In genomic region chr3:59692117-59692516, GRCh38 we compare ENCODE assay signal across 27 cellular contexts.
"Had no signal": no experiment of that assay in that cellular context is flagged by ENCODE, and none has a peak within 500 bp of the region (broad histone marks: within the 10 kb centered on the region; RNA-seq: fewer than 3 reads in every experiment).

No MANE protein-coding gene starts in this region.

- H3K27ac ChIP-seq: ascending aorta, body of pancreas, KMS-11, SJSA1, VCaP had no signal

- H3K4me1 ChIP-seq: ascending aorta, body of pancreas, SJSA1 had no signal

- H3K4me3 ChIP-seq: ascending aorta, body of pancreas, MG63, SJSA1 had no signal

- H3K27me3 Mint-ChIP-seq: activated CD4-positive, alpha-beta memory T cell treated with anti-CD3 and anti-CD28 coated beads, Interleukin-2, amount 10 ng/mL, durations not matched to agents 7 days and 5 days; activated CD4-positive, alpha-beta T cell treated with anti-CD3 and anti-CD28 coated beads for 36 hours; activated naive CD8-positive, alpha-beta T cell treated with anti-CD3 and anti-CD28 coated beads, Interleukin-2, amount 50 U/mL, for 24 hours had no signal

- H3K9me3 Mint-ChIP-seq: activated CD4-positive, alpha-beta memory T cell treated with anti-CD3 and anti-CD28 coated beads, Interleukin-2, amount 10 ng/mL, durations not matched to agents 7 days and 5 days; activated naive CD8-positive, alpha-beta T cell treated with anti-CD3 and anti-CD28 coated beads, Interleukin-2, amount 50 U/mL, for 24 hours; activated T-cell treated with anti-CD3 and anti-CD28 coated beads, Interleukin-2, amount 50 U/mL, for 72 hours had no signal

- H3K36me3 ChIP-seq: ascending aorta, MG63, SJSA1 had no signal

- DNase-seq: activated CD4-positive, alpha-beta memory T cell treated with anti-CD3 and anti-CD28 coated beads, Interleukin-2, amount 10 ng/mL, durations not matched to agents 7 days and 5 days; activated CD4-positive, alpha-beta T cell treated with anti-CD3 and anti-CD28 coated beads for 36 hours; activated CD4-positive, alpha-beta T cell treated with anti-CD3 and anti-CD28 coated beads, Interleukin-2, amount 50 U/mL, for 1 hour; activated CD4-positive, CD25-positive, alpha-beta regulatory T cell; activated naive CD4-positive, alpha-beta T cell treated with anti-CD3 and anti-CD28 coated beads, Interleukin-2, amount 50 U/mL, for 16 hours; activated naive CD8-positive, alpha-beta T cell treated with anti-CD3 and anti-CD28 coated beads, Interleukin-2, amount 50 U/mL, for 24 hours; activated T-cell treated with anti-CD3 and anti-CD28 coated beads for 4 hours; activated T-cell treated with anti-CD3 and anti-CD28 coated beads, Interleukin-2, amount 50 U/mL, for 72 hours; amniotic stem cell; body of pancreas; central memory CD4-positive, alpha-beta T cell; MG63; NCI-H1105; NCI-H1436; NCI-H1694 treated with DMSO at 0.1 percent for 48 hours; NCI-H2029 treated with DMSO at 0.1 percent for 48 hours; NCI-H510A treated with DMSO at 0.1 percent for 48 hours; NCI-H69; PC-3; SHP77; T-helper 2 cell; T1000 had no signal

- ATAC-seq: activated CD4-positive, alpha-beta T cell treated with anti-CD3 and anti-CD28 coated beads for 36 hours; activated naive CD8-positive, alpha-beta T cell treated with anti-CD3 and anti-CD28 coated beads, Interleukin-2, amount 50 U/mL, for 24 hours; activated T-cell treated with anti-CD3 and anti-CD28 coated beads, Interleukin-2, amount 50 U/mL, for 72 hours; body of pancreas; PC-3; SK-N-SH treated with all-trans-retinoic acid at 6 μM for 48 hours had no signal

- H3K4me2 ChIP-seq: KMS-11 had no signal

- H3K27me3 ChIP-seq: ascending aorta, body of pancreas, MG63, SJSA1 had no signal

- H3K27ac Mint-ChIP-seq: activated CD4-positive, alpha-beta memory T cell treated with anti-CD3 and anti-CD28 coated beads, Interleukin-2, amount 10 ng/mL, durations not matched to agents 7 days and 5 days; activated CD4-positive, alpha-beta T cell treated with anti-CD3 and anti-CD28 coated beads for 36 hours; activated naive CD8-positive, alpha-beta T cell treated with anti-CD3 and anti-CD28 coated beads, Interleukin-2, amount 50 U/mL, for 24 hours; activated T-cell treated with anti-CD3 and anti-CD28 coated beads, Interleukin-2, amount 50 U/mL, for 72 hours had no signal

- H3K9me3 ChIP-seq: ascending aorta, body of pancreas, MG63, SJSA1 had no signal

- H3K4me3 Mint-ChIP-seq: activated CD4-positive, alpha-beta memory T cell treated with anti-CD3 and anti-CD28 coated beads, Interleukin-2, amount 10 ng/mL, durations not matched to agents 7 days and 5 days; activated CD4-positive, alpha-beta T cell treated with anti-CD3 and anti-CD28 coated beads for 36 hours; activated naive CD8-positive, alpha-beta T cell treated with anti-CD3 and anti-CD28 coated beads, Interleukin-2, amount 50 U/mL, for 24 hours; activated T-cell treated with anti-CD3 and anti-CD28 coated beads, Interleukin-2, amount 50 U/mL, for 72 hours had no signal

- H3K9ac ChIP-seq: KMS-11 had no signal

- H3K4me1 Mint-ChIP-seq: activated CD4-positive, alpha-beta memory T cell treated with anti-CD3 and anti-CD28 coated beads, Interleukin-2, amount 10 ng/mL, durations not matched to agents 7 days and 5 days; activated CD4-positive, alpha-beta T cell treated with anti-CD3 and anti-CD28 coated beads for 36 hours had no signal
